Comparison of ENCODE assay signal across 1 cellular context in the genomic region with DNA sequence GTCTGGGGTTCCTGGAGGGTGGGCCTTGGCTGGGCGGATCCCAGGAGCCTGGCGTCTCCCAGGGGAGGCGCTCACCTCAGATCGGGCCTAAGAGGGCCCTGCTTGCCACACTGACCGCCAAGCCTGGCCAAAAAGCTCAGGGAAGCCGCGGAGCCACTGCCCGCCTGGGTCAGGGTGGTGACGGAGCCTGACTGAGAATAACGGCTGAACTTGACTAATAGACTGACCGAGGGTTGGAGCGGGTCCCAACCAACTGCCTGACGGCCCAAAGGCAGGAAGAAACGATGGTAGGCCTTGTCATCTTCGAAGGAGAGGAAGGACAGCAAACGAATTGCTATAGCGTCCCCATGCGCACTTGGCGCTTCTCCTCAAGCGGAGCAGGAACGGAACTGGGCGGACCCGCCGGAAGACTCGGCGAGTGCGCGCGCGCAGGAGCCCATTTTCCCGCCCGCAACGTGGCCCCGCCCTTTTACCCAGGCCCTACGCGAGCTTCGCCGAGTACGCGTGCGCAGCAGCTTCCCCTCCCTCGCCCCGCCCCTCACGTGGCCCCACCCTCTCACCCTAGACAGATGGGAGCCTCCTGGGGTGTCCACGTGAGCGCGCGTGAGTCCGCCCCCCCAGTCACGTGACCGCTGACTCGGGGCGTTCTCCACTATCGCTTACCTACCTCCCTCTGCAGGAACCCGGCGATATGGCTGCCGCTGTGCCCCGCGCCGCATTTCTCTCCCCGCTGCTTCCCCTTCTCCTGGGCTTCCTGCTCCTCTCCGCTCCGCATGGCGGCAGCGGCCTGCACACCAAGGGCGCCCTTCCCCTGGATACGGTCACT.
TF ChIP-seq lines count a peak whose summit lies in the region.

A gene (plus strand): TSS at position 652 of the 826 bp plus-strand sequence. CDS start 40 bp downstream, at position 692.
A gene (minus strand): TSS at position 391 of the 826 bp plus-strand sequence. CDS start 7,895 bp downstream, outside the sequence.

TF ChIP-seq in HEK293, 187 proteins besides CTCF, POLR2A, EP300 and RAD21 (continued from another document and continues in another):
- TF ChIP-seq, protein P1, sequence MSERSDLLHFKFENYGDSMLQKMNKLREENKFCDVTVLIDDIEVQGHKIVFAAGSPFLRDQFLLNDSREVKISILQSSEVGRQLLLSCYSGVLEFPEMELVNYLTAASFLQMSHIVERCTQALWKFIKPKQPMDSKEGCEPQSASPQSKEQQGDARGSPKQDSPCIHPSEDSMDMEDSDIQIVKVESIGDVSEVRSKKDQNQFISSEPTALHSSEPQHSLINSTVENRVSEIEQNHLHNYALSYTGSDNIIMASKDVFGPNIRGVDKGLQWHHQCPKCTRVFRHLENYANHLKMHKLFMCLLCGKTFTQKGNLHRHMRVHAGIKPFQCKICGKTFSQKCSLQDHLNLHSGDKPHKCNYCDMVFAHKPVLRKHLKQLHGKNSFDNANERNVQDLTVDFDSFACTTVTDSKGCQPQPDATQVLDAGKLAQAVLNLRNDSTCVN (tag by site-specific recombination; optimal IDR thresholded peaks at IDR 0.05) = peak; percentile 99
- TF ChIP-seq, protein P2, sequence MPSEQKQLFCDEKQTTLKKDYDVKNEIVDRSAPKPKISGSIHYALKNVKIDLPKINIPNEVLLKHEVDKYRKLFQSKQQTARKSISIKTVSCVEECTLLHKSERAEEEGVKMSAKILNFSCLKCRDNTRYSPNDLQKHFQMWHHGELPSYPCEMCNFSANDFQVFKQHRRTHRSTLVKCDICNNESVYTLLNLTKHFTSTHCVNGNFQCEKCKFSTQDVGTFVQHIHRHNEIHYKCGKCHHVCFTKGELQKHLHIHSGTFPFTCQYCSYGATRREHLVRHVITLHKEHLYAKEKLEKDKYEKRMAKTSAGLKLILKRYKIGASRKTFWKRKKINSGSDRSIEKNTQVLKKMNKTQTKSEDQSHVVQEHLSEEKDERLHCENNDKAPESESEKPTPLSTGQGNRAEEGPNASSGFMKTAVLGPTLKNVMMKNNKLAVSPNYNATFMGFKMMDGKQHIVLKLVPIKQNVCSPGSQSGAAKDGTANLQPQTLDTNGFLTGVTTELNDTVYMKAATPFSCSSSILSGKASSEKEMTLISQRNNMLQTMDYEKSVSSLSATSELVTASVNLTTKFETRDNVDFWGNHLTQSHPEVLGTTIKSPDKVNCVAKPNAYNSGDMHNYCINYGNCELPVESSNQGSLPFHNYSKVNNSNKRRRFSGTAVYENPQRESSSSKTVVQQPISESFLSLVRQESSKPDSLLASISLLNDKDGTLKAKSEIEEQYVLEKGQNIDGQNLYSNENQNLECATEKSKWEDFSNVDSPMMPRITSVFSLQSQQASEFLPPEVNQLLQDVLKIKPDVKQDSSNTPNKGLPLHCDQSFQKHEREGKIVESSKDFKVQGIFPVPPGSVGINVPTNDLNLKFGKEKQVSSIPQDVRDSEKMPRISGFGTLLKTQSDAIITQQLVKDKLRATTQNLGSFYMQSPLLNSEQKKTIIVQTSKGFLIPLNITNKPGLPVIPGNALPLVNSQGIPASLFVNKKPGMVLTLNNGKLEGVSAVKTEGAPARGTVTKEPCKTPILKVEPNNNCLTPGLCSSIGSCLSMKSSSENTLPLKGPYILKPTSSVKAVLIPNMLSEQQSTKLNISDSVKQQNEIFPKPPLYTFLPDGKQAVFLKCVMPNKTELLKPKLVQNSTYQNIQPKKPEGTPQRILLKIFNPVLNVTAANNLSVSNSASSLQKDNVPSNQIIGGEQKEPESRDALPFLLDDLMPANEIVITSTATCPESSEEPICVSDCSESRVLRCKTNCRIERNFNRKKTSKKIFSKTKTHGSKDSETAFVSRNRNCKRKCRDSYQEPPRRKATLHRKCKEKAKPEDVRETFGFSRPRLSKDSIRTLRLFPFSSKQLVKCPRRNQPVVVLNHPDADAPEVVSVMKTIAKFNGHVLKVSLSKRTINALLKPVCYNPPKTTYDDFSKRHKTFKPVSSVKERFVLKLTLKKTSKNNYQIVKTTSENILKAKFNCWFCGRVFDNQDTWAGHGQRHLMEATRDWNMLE (tag by site-specific recombination; conservative IDR thresholded peaks at IDR 0.05; ENCODE audit: low read depth) = peak; percentile 46; the same call in 1 of the 2 replicates
- TF ChIP-seq SCRT2 (tag by site-specific recombination; IDR thresholded peaks at IDR 0.05) = no peak
- TF ChIP-seq ZNF571 (tag by site-specific recombination; IDR thresholded peaks at IDR 0.05) = no peak
- no peak for TF ChIP-seq ZNF585B (tag by site-specific recombination; IDR thresholded peaks at IDR 0.05)
- TF ChIP-seq ZNF350 (tag by site-specific recombination; IDR thresholded peaks at IDR 0.05) = no peak
- no peak for TF ChIP-seq ZNF670 (tag by site-specific recombination; IDR thresholded peaks at IDR 0.05; ENCODE audit: low read depth)
- no peak for TF ChIP-seq ZNF266 (tag by site-specific recombination; IDR thresholded peaks at IDR 0.05; ENCODE audit: low read depth)
- TF ChIP-seq, protein P3, sequence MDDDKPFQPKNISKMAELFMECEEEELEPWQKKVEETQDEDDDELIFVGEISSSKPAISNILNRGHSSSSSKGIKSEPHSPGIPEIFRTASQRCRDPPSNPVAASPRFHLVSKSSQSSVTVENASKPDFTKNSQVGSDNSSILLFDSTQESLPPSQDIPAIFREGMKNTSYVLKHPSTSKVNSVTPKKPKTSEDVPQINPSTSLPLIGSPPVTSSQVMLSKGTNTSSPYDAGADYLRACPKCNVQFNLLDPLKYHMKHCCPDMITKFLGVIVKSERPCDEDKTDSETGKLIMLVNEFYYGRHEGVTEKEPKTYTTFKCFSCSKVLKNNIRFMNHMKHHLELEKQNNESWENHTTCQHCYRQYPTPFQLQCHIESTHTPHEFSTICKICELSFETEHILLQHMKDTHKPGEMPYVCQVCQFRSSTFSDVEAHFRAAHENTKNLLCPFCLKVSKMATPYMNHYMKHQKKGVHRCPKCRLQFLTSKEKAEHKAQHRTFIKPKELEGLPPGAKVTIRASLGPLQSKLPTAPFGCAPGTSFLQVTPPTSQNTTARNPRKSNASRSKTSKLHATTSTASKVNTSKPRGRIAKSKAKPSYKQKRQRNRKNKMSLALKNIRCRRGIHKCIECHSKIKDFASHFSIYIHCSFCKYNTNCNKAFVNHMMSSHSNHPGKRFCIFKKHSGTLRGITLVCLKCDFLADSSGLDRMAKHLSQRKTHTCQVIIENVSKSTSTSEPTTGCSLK (tag by site-specific recombination; IDR thresholded peaks at IDR 0.05) = no peak
- 0 out of 2 replicates have a peak, but pooled peaks have one; percentile 72 for TF ChIP-seq REPIN1 (tag by site-specific recombination; IDR thresholded peaks at IDR 0.05; ENCODE audit: low read depth)
- no peak for TF ChIP-seq ZNF239 (tag by site-specific recombination; IDR thresholded peaks at IDR 0.05)
- no peak for TF ChIP-seq ZNF23 (tag by site-specific recombination; IDR thresholded peaks at IDR 0.05; ENCODE audit: borderline replicate concordance)
- TF ChIP-seq, protein P4, sequence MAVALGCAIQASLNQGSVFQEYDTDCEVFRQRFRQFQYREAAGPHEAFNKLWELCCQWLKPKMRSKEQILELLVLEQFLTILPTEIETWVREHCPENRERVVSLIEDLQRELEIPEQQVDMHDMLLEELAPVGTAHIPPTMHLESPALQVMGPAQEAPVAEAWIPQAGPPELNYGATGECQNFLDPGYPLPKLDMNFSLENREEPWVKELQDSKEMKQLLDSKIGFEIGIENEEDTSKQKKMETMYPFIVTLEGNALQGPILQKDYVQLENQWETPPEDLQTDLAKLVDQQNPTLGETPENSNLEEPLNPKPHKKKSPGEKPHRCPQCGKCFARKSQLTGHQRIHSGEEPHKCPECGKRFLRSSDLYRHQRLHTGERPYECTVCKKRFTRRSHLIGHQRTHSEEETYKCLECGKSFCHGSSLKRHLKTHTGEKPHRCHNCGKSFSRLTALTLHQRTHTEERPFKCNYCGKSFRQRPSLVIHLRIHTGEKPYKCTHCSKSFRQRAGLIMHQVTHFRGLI (tag by site-specific recombination; IDR thresholded peaks at IDR 0.05) = peak; percentile 39; the same call in 1 of the 2 replicates
- TF ChIP-seq, protein P5, sequence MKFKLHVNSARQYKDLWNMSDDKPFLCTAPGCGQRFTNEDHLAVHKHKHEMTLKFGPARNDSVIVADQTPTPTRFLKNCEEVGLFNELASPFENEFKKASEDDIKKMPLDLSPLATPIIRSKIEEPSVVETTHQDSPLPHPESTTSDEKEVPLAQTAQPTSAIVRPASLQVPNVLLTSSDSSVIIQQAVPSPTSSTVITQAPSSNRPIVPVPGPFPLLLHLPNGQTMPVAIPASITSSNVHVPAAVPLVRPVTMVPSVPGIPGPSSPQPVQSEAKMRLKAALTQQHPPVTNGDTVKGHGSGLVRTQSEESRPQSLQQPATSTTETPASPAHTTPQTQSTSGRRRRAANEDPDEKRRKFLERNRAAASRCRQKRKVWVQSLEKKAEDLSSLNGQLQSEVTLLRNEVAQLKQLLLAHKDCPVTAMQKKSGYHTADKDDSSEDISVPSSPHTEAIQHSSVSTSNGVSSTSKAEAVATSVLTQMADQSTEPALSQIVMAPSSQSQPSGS (tag by site-specific recombination; IDR thresholded peaks at IDR 0.05; ENCODE audit: low read depth) = no peak
- TF ChIP-seq, protein P6, sequence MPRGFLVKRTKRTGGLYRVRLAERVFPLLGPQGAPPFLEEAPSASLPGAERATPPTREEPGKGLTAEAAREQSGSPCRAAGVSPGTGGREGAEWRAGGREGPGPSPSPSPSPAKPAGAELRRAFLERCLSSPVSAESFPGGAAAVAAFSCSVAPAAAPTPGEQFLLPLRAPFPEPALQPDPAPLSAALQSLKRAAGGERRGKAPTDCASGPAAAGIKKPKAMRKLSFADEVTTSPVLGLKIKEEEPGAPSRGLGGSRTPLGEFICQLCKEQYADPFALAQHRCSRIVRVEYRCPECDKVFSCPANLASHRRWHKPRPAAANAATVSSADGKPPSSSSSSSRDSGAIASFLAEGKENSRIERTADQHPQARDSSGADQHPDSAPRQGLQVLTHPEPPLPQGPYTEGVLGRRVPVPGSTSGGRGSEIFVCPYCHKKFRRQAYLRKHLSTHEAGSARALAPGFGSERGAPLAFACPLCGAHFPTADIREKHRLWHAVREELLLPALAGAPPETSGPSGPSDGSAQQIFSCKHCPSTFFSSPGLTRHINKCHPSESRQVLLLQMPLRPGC (tag by site-specific recombination; IDR thresholded peaks at IDR 0.05) = peak; percentile 65; the same call in 1 of the 2 replicates
- TF ChIP-seq, protein P7, sequence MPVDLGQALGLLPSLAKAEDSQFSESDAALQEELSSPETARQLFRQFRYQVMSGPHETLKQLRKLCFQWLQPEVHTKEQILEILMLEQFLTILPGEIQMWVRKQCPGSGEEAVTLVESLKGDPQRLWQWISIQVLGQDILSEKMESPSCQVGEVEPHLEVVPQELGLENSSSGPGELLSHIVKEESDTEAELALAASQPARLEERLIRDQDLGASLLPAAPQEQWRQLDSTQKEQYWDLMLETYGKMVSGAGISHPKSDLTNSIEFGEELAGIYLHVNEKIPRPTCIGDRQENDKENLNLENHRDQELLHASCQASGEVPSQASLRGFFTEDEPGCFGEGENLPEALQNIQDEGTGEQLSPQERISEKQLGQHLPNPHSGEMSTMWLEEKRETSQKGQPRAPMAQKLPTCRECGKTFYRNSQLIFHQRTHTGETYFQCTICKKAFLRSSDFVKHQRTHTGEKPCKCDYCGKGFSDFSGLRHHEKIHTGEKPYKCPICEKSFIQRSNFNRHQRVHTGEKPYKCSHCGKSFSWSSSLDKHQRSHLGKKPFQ (tag by site-specific recombination; IDR thresholded peaks at IDR 0.05) = no peak
- no peak for TF ChIP-seq ZNF677 (tag by site-specific recombination; IDR thresholded peaks at IDR 0.05)
- TF ChIP-seq ZNF768 (tag by site-specific recombination; IDR thresholded peaks at IDR 0.05) = no peak
- TF ChIP-seq ZBTB1 (tag by site-specific recombination; IDR thresholded peaks at IDR 0.05) = no peak
- no peak for TF ChIP-seq ZNF623 (tag by site-specific recombination; IDR thresholded peaks at IDR 0.05)
- no peak for TF ChIP-seq RBAK (tag by site-specific recombination; IDR thresholded peaks at IDR 0.05)
- TF ChIP-seq KLF1 (tag by site-specific recombination; IDR thresholded peaks at IDR 0.05) = peak; percentile 96
- no peak for TF ChIP-seq ZNF37A (tag by site-specific recombination; IDR thresholded peaks at IDR 0.05)
- TF ChIP-seq, protein P8, sequence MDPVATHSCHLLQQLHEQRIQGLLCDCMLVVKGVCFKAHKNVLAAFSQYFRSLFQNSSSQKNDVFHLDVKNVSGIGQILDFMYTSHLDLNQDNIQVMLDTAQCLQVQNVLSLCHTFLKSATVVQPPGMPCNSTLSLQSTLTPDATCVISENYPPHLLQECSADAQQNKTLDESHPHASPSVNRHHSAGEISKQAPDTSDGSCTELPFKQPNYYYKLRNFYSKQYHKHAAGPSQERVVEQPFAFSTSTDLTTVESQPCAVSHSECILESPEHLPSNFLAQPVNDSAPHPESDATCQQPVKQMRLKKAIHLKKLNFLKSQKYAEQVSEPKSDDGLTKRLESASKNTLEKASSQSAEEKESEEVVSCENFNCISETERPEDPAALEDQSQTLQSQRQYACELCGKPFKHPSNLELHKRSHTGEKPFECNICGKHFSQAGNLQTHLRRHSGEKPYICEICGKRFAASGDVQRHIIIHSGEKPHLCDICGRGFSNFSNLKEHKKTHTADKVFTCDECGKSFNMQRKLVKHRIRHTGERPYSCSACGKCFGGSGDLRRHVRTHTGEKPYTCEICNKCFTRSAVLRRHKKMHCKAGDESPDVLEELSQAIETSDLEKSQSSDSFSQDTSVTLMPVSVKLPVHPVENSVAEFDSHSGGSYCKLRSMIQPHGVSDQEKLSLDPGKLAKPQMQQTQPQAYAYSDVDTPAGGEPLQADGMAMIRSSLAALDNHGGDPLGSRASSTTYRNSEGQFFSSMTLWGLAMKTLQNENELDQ (tag by site-specific recombination; IDR thresholded peaks at IDR 0.05; ENCODE audit: low read depth) = no peak
- no peak for TF ChIP-seq ZNF184 (tag by site-specific recombination; IDR thresholded peaks at IDR 0.05)
- no peak for TF ChIP-seq ZNF155 (tag by site-specific recombination; IDR thresholded peaks at IDR 0.05)
- TF ChIP-seq, protein P9, sequence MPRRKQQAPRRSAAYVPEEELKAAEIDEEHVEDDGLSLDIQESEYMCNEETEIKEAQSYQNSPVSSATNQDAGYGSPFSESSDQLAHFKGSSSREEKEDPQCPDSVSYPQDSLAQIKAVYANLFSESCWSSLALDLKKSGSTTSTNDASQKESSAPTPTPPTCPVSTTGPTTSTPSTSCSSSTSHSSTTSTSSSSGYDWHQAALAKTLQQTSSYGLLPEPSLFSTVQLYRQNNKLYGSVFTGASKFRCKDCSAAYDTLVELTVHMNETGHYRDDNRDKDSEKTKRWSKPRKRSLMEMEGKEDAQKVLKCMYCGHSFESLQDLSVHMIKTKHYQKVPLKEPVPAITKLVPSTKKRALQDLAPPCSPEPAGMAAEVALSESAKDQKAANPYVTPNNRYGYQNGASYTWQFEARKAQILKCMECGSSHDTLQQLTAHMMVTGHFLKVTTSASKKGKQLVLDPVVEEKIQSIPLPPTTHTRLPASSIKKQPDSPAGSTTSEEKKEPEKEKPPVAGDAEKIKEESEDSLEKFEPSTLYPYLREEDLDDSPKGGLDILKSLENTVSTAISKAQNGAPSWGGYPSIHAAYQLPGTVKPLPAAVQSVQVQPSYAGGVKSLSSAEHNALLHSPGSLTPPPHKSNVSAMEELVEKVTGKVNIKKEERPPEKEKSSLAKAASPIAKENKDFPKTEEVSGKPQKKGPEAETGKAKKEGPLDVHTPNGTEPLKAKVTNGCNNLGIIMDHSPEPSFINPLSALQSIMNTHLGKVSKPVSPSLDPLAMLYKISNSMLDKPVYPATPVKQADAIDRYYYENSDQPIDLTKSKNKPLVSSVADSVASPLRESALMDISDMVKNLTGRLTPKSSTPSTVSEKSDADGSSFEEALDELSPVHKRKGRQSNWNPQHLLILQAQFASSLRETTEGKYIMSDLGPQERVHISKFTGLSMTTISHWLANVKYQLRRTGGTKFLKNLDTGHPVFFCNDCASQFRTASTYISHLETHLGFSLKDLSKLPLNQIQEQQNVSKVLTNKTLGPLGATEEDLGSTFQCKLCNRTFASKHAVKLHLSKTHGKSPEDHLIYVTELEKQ (tag by site-specific recombination; IDR thresholded peaks at IDR 0.05; ENCODE audit: borderline replicate concordance) = no peak
- no peak for TF ChIP-seq ZNF223 (tag by site-specific recombination; IDR thresholded peaks at IDR 0.05)
- TF ChIP-seq ZNF785 (tag by site-specific recombination; IDR thresholded peaks at IDR 0.05) = no peak
- TF ChIP-seq ZNF548 (tag by site-specific recombination; IDR thresholded peaks at IDR 0.05) = no peak
